ENCODE assay signal across 9 cellular contexts in the genomic region with DNA sequence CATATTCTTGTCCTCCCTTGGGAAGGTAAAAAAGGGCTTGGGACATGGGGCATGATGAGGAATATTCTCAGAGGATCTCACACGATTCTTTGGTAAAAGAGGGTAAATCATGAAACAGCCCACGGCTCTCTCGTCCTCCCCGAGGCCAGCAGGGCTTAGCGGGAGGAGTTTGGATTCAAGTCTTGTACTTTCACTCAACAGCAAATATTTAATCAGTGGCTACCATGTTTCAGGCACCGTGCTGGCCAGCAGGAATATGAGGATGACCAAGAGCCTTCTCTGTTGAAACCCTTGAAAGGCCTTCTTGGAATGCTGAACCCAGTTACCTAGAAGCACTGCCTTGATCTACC. TPM values are rescaled to one million over a fixed set of nuclear protein-coding genes. Genes with fewer than 3 reads are reported as not detected.
A peak's percentile ranks its signal among the peaks of the same experiment; 100 is the strongest.
DNase-seq lines count a peak whose midpoint lies in the region; ATAC-seq and TF ChIP-seq lines count a peak whose summit lies in the region.
"Had no signal": no experiment of that assay in that cellular context is flagged by ENCODE, and none has a peak within 500 bp of the region (broad histone marks: within the 10 kb centered on the region; RNA-seq: fewer than 3 reads in every experiment).

No MANE protein-coding gene starts in this region.

- no peak for TF ChIP-seq EP300 in ovary (IDR thresholded peaks at IDR 0.05)

- peaks cover 86% of the 10 kb centered on the region for H3K79me2 ChIP-seq in OCI-LY7 (ENCODE audit: insufficient read depth, low read depth, low read length)

- no TSS peak for BruUV-seq in OCI-LY7 (replicated peaks; lab: Mats Ljungman, UMichigan)

- TF ChIP-seq POLR2A in ovary (IDR thresholded peaks at IDR 0.05), result no peak

- H3K9me3 Mint-ChIP-seq in CD4-positive, CD25-positive, alpha-beta regulatory T cell, result no peaks in the 10 kb centered on the region
- H3K9me3 Mint-ChIP-seq in dendritic cell treated with granulocyte-macrophage colony-stimulating factor and Interleukin-4, amounts not matched to agents 40 ng/mL and 50 ng/mL, for 4 days, result no peaks in the 10 kb centered on the region

- WGBS in ovary, 3 donors, result 46 to 70% (median 65%) methylated on average over 6 of the region's 6 CpGs

- POLR2A ChIA-PET in OCI-LY7 (lab: Charles Lee), result no interaction called here

- no peak for ATAC-seq in CD4-positive, CD25-positive, alpha-beta regulatory T cell (ENCODE audit: low read depth in 2 of 2)
- no peak for ATAC-seq in HG03175 (IDR thresholded peaks at IDR 0.05; ENCODE audit: unreplicated experiment)
- ATAC-seq in GM21825 (IDR thresholded peaks at IDR 0.05; ENCODE audit: unreplicated experiment), result no peak
- ATAC-seq in GM18858 (IDR thresholded peaks at IDR 0.05; ENCODE audit: unreplicated experiment), result no peak
- no peak for ATAC-seq in HG02970 (IDR thresholded peaks at IDR 0.05; ENCODE audit: low FRiP score, unreplicated experiment)

- H3K27ac ChIP-seq in CD4-positive, CD25-positive, alpha-beta regulatory T cell (ENCODE audit: insufficient read depth, low read length, poor library complexity, severe bottlenecking), result peak overlapping the region; percentile 80
- H3K27ac ChIP-seq in OCI-LY7 (ENCODE audit: low read depth, low read length, poor library complexity, severe bottlenecking) (peak overlapping the region; percentile 58), ovary (peak overlapping the region; percentile 57 to 65)

- intact Hi-C loops in OCI-LY7 (cut with micrococcal nuclease; ENCODE audit: unreplicated experiment), result no loop called here
- intact Hi-C loops in dendritic cell treated with granulocyte-macrophage colony-stimulating factor and Interleukin-4, amounts not matched to agents 40 ng/mL and 50 ng/mL, for 4 days (cut with micrococcal nuclease), result no loop called here
- intact Hi-C loops in ovary (cut with DNase I), result no loop called here

- no peaks in the 10 kb centered on the region for H4K20me1 ChIP-seq in OCI-LY7 (ENCODE audit: insufficient read depth, low read length)

- no peaks in the 10 kb centered on the region for H3K9me2 ChIP-seq in OCI-LY7 (ENCODE audit: insufficient read depth, low read length)

- H3K27me3 ChIP-seq in CD4-positive, CD25-positive, alpha-beta regulatory T cell (ENCODE audit: control insufficient read depth, insufficient read depth, low read length), result no peaks in the 10 kb centered on the region
- no peaks in the 10 kb centered on the region for H3K27me3 ChIP-seq in ovary

- peaks cover 35 to 86% (median 69%) of the 10 kb centered on the region in 4 donors for H3K4me1 Mint-ChIP-seq in CD4-positive, CD25-positive, alpha-beta regulatory T cell
- H3K4me1 Mint-ChIP-seq in dendritic cell treated with granulocyte-macrophage colony-stimulating factor and Interleukin-4, amounts not matched to agents 40 ng/mL and 50 ng/mL, for 4 days (ENCODE audit: low read depth), result peaks cover 84% of the 10 kb centered on the region

- H3K4me3 ChIP-seq in CD4-positive, CD25-positive, alpha-beta regulatory T cell (ENCODE audit: low read depth, low read length), result peak overlapping the region; percentile 51
- H3K4me3 ChIP-seq in OCI-LY7 (ENCODE audit: low read depth, low read length, poor library complexity, severe bottlenecking), result peak overlapping the region; percentile 6
- H3K4me3 ChIP-seq in ovary, result no peak overlapping the region

- H3K36me3 Mint-ChIP-seq in CD4-positive, CD25-positive, alpha-beta regulatory T cell, result peaks cover 17% of the 10 kb centered on the region
- H3K36me3 Mint-ChIP-seq in dendritic cell treated with granulocyte-macrophage colony-stimulating factor and Interleukin-4, amounts not matched to agents 40 ng/mL and 50 ng/mL, for 4 days (ENCODE audit: low read depth), result peaks cover 73% of the 10 kb centered on the region

- H3K36me3 ChIP-seq in CD4-positive, CD25-positive, alpha-beta regulatory T cell (ENCODE audit: control insufficient read depth, insufficient read depth, low read length), result peaks cover 14% of the 10 kb centered on the region
- H3K36me3 ChIP-seq in OCI-LY7 (ENCODE audit: insufficient read depth, low read length), result peaks cover 53% of the 10 kb centered on the region
- no peaks in the 10 kb centered on the region for H3K36me3 ChIP-seq in ovary

- CTCF ChIA-PET in OCI-LY7 (lab: Charles Lee; ENCODE audit: unreplicated experiment), result interaction anchor here (0.6 to 0.7 kb wide), 2 partner anchors 31 to 455 kb away, joined by 3 to 6 read pairs; no protein-coding TSS in a partner anchor

- no peak for DNase-seq in CD4-positive, CD25-positive, alpha-beta regulatory T cell
- DNase-seq in OCI-LY7 (ENCODE audit: low spot score) (no peak), ovary (no peak)
- DNase-seq: NCI-H1930 had no signal

- no peaks in the 10 kb centered on the region for H3K9me3 ChIP-seq in CD4-positive, CD25-positive, alpha-beta regulatory T cell (ENCODE audit: control insufficient read depth in 2 of 2, low read length in 2 of 2)
- no peaks in the 10 kb centered on the region for H3K9me3 ChIP-seq in OCI-LY7 (ENCODE audit: low read length)
- H3K9me3 ChIP-seq in ovary, result no peaks in the 10 kb centered on the region

- peak overlapping the region; percentile 55 for H3K4me2 ChIP-seq in OCI-LY7 (ENCODE audit: low read length)

- peak overlapping the region; percentile 53 to 85 (median 74) for H3K4me3 Mint-ChIP-seq in CD4-positive, CD25-positive, alpha-beta regulatory T cell
- peak overlapping the region; percentile 53 for H3K4me3 Mint-ChIP-seq in dendritic cell treated with granulocyte-macrophage colony-stimulating factor and Interleukin-4, amounts not matched to agents 40 ng/mL and 50 ng/mL, for 4 days

- H3K4me1 ChIP-seq in CD4-positive, CD25-positive, alpha-beta regulatory T cell (ENCODE audit: control insufficient read depth, insufficient read depth, low read length, poor library complexity, severe bottlenecking), result peaks cover 78% of the 10 kb centered on the region
- H3K4me1 ChIP-seq in OCI-LY7 (ENCODE audit: insufficient read depth, low read length, poor library complexity, severe bottlenecking) (peaks cover 77% of the 10 kb centered on the region), ovary (ENCODE audit: insufficient read depth) (peaks cover 24% of the 10 kb centered on the region)

- no peak overlapping the region for H2AFZ ChIP-seq in OCI-LY7 (ENCODE audit: low read length)

- H3K27ac Mint-ChIP-seq in CD4-positive, CD25-positive, alpha-beta regulatory T cell, result peak overlapping the region; percentile 90 to 95 (median 91)
- peak overlapping the region; percentile 96 for H3K27ac Mint-ChIP-seq in dendritic cell treated with granulocyte-macrophage colony-stimulating factor and Interleukin-4, amounts not matched to agents 40 ng/mL and 50 ng/mL, for 4 days

- no peaks in the 10 kb centered on the region for H3K27me3 Mint-ChIP-seq in CD4-positive, CD25-positive, alpha-beta regulatory T cell
- no peaks in the 10 kb centered on the region for H3K27me3 Mint-ChIP-seq in dendritic cell treated with granulocyte-macrophage colony-stimulating factor and Interleukin-4, amounts not matched to agents 40 ng/mL and 50 ng/mL, for 4 days

- TF ChIP-seq CTCF in OCI-LY7 (conservative IDR thresholded peaks at IDR 0.05; ENCODE audit: low read length) (0 out of 2 replicates have a peak, but pooled peaks have one; percentile 1), ovary (IDR thresholded peaks at IDR 0.05) (no peak)

RNA-seq across cellular contexts. Expression of gene MAP3K14, which starts 8.8 kb away (rescaled TPM):
- 61.3 TPM for total RNA-seq in CD4-positive, CD25-positive, alpha-beta regulatory T cell
- 1 to 10 TPM; 5.9 to 7.9 (median 6.7) TPM for polyA plus RNA-seq in CD4-positive, CD25-positive, alpha-beta regulatory T cell
- total RNA-seq in OCI-LY7 (2014; rRNA removed; shearing (Covaris generic)), result 7.1 and 12.3 TPM in 2 replicates
- total RNA-seq in OCI-LY7 (2022), result 21.2 and 22.8 TPM in 2 replicates
- 10 to 100 TPM in 6 of 7 donors, 1 to 10 TPM in 1; 4.1 to 19.8 (median 13.0) TPM for total RNA-seq in ovary
- 1 to 10 TPM; 2.4 to 7.0 TPM for polyA plus RNA-seq in ovary

RNA-seq across cellular contexts. Expression of gene SPATA32, which starts 46.1 kb away (rescaled TPM):
- total RNA-seq in CD4-positive, CD25-positive, alpha-beta regulatory T cell, result 0.20 TPM
- under 1 TPM in 2 of 4 donors, not detected in 2; 0.36 to 0.60 TPM for polyA plus RNA-seq in CD4-positive, CD25-positive, alpha-beta regulatory T cell
- 0.41 TPM in 1 of 2 replicates, not detected in the other for total RNA-seq in OCI-LY7 (2014; rRNA removed; shearing (Covaris generic))
- 0.18 TPM in 1 of 2 replicates, not detected in the other for total RNA-seq in OCI-LY7 (2022)
- under 1 TPM in 1 of 7 donors, not detected in 6; 0.12 TPM for total RNA-seq in ovary
- not detected for polyA plus RNA-seq in ovary
